Comparison of ENCODE assay signal across 10 cellular contexts in genomic region chr20:36695467-36695866, GRCh38. TPM values are rescaled to one million over a fixed set of nuclear protein-coding genes. Genes with fewer than 3 reads are reported as not detected.
"Had no signal": no experiment of that assay in that cellular context is flagged by ENCODE, and none has a peak within 500 bp of the region (broad histone marks: within the 10 kb centered on the region; RNA-seq: fewer than 3 reads in every experiment).

No MANE protein-coding gene starts in this region.

RNA-seq across cellular contexts. Expression of gene SLA2, which starts 49.5 kb away (rescaled TPM):
- total RNA-seq: dermis blood vessel endothelial cell, dermis microvascular lymphatic vessel endothelial cell, endothelial cell of umbilical vein, epithelial cell of proximal tubule, fibroblast of lung, fibroblast of villous mesenchyme, foreskin keratinocyte, gastrocnemius medialis, glomerular endothelial cell, hepatocyte had no signal
- polyA plus RNA-seq: endothelial cell of umbilical vein, fibroblast of lung, hepatocyte had no signal
